Comparison of ENCODE assay signal across 1 cellular context in the genomic region with DNA sequence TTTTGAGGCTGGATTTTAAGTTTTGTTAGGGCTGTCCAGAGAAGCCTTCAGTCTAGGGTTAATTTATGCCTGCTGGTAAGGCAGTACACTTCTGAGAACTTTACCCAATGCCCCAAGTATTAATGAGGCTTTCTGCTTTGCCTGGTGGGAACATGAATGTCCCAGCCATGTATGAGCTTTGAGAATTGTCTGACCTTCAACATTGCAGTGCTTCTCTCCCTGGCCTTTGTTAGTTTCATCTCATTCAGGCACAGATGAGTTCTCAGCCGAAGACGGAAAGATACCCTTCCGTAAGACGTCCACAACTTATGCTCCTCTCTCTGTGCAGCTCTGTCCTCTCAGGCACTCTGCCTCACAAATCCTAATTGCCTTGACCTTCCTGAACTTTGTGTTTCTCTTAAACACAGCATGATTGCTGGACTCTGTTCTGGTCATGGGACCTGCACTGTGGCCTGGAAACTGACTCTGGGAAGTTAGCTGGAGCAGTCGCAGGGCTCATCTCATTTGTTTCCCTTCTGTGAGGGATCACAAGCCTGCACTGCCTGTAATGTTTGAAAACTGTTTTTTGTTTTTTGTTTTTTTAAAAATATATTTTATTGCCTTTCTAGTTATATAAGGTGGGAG.
TF ChIP-seq lines count a peak whose summit lies in the region.

No MANE protein-coding gene starts in this region.

TF ChIP-seq in HepG2, 621 proteins besides CTCF, POLR2A, EP300 and RAD21 (continued from another document and continues in another):
- peak; percentile 27; the same call in 1 of the 2 replicates for TF ChIP-seq KDM6A (CRISPR knock-in tag; IDR thresholded peaks at IDR 0.05; ENCODE audit: low read depth)
- no peak for TF ChIP-seq ZNF367 (CRISPR knock-in tag; IDR thresholded peaks at IDR 0.05; ENCODE audit: borderline replicate concordance)
- TF ChIP-seq ZC3H4 (CRISPR knock-in tag; IDR thresholded peaks at IDR 0.05; ENCODE audit: borderline replicate concordance), result no peak
- no peak for TF ChIP-seq JDP2 (CRISPR knock-in tag; IDR thresholded peaks at IDR 0.05; ENCODE audit: borderline replicate concordance)
- TF ChIP-seq ZNF770 (CRISPR knock-in tag; IDR thresholded peaks at IDR 0.05), result no peak
- TF ChIP-seq, protein P1, sequence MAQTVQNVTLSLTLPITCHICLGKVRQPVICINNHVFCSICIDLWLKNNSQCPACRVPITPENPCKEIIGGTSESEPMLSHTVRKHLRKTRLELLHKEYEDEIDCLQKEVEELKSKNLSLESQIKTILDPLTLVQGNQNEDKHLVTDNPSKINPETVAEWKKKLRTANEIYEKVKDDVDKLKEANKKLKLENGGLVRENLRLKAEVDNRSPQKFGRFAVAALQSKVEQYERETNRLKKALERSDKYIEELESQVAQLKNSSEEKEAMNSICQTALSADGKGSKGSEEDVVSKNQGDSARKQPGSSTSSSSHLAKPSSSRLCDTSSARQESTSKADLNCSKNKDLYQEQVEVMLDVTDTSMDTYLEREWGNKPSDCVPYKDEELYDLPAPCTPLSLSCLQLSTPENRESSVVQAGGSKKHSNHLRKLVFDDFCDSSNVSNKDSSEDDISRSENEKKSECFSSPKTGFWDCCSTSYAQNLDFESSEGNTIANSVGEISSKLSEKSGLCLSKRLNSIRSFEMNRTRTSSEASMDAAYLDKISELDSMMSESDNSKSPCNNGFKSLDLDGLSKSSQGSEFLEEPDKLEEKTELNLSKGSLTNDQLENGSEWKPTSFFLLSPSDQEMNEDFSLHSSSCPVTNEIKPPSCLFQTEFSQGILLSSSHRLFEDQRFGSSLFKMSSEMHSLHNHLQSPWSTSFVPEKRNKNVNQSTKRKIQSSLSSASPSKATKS (CRISPR knock-in tag; IDR thresholded peaks at IDR 0.05), result no peak
- no peak for TF ChIP-seq DNMT1 (CRISPR knock-in tag; IDR thresholded peaks at IDR 0.05)
- no peak for TF ChIP-seq DNMT3B (CRISPR knock-in tag; conservative IDR thresholded peaks at IDR 0.05)
- peak; percentile 57; the same call in 1 of the 2 replicates for TF ChIP-seq CREM (IDR thresholded peaks at IDR 0.05)
- TF ChIP-seq CREM (CRISPR knock-in tag; IDR thresholded peaks at IDR 0.05), result no peak
- no peak for TF ChIP-seq TRIM22 (IDR thresholded peaks at IDR 0.05)
- TF ChIP-seq MAF1 (CRISPR knock-in tag; IDR thresholded peaks at IDR 0.05; ENCODE audit: borderline replicate concordance), result no peak
- TF ChIP-seq E2F5 (CRISPR knock-in tag; conservative IDR thresholded peaks at IDR 0.05), result no peak
- peak; percentile 92 for TF ChIP-seq ZNF646 (CRISPR knock-in tag; IDR thresholded peaks at IDR 0.05)
- TF ChIP-seq FOXK2 (IDR thresholded peaks at IDR 0.05), result no peak
- no peak for TF ChIP-seq ZNF451 (CRISPR knock-in tag; IDR thresholded peaks at IDR 0.05)
- TF ChIP-seq, protein P2, sequence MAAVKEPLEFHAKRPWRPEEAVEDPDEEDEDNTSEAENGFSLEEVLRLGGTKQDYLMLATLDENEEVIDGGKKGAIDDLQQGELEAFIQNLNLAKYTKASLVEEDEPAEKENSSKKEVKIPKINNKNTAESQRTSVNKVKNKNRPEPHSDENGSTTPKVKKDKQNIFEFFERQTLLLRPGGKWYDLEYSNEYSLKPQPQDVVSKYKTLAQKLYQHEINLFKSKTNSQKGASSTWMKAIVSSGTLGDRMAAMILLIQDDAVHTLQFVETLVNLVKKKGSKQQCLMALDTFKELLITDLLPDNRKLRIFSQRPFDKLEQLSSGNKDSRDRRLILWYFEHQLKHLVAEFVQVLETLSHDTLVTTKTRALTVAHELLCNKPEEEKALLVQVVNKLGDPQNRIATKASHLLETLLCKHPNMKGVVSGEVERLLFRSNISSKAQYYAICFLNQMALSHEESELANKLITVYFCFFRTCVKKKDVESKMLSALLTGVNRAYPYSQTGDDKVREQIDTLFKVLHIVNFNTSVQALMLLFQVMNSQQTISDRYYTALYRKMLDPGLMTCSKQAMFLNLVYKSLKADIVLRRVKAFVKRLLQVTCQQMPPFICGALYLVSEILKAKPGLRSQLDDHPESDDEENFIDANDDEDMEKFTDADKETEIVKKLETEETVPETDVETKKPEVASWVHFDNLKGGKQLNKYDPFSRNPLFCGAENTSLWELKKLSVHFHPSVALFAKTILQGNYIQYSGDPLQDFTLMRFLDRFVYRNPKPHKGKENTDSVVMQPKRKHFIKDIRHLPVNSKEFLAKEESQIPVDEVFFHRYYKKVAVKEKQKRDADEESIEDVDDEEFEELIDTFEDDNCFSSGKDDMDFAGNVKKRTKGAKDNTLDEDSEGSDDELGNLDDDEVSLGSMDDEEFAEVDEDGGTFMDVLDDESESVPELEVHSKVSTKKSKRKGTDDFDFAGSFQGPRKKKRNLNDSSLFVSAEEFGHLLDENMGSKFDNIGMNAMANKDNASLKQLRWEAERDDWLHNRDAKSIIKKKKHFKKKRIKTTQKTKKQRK (IDR thresholded peaks at IDR 0.05; ENCODE audit: low read length), result no peak
- no peak for TF ChIP-seq SNAPC4 (CRISPR knock-in tag; IDR thresholded peaks at IDR 0.05)
- TF ChIP-seq, protein P3, sequence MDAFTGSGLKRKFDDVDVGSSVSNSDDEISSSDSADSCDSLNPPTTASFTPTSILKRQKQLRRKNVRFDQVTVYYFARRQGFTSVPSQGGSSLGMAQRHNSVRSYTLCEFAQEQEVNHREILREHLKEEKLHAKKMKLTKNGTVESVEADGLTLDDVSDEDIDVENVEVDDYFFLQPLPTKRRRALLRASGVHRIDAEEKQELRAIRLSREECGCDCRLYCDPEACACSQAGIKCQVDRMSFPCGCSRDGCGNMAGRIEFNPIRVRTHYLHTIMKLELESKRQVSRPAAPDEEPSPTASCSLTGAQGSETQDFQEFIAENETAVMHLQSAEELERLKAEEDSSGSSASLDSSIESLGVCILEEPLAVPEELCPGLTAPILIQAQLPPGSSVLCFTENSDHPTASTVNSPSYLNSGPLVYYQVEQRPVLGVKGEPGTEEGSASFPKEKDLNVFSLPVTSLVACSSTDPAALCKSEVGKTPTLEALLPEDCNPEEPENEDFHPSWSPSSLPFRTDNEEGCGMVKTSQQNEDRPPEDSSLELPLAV (CRISPR knock-in tag; conservative IDR thresholded peaks at IDR 0.05; ENCODE audit: low read depth), result no peak
- no peak for TF ChIP-seq PTBP1 (IDR thresholded peaks at IDR 0.05; ENCODE audit: low read depth, low read length, poor library complexity, severe bottlenecking)
- TF ChIP-seq ZNF891 (CRISPR knock-in tag; IDR thresholded peaks at IDR 0.05), result no peak
- TF ChIP-seq HNRNPLL (IDR thresholded peaks at IDR 0.05; ENCODE audit: low read depth, low read length, poor library complexity, severe bottlenecking), result no peak
- TF ChIP-seq CHCHD3 (CRISPR knock-in tag; IDR thresholded peaks at IDR 0.05), result no peak
- TF ChIP-seq ZNF331 (CRISPR knock-in tag; IDR thresholded peaks at IDR 0.05), result peak; percentile 82; the same call in 1 of the 2 replicates
- no peak for TF ChIP-seq ZNF773 (CRISPR knock-in tag; IDR thresholded peaks at IDR 0.05; ENCODE audit: borderline replicate concordance)
- no peak for TF ChIP-seq AGO1 (IDR thresholded peaks at IDR 0.05; ENCODE audit: low read depth, low read length, poor library complexity, severe bottlenecking)
